Comparison of ENCODE assay signal across 14 cellular contexts in the genomic region with DNA sequence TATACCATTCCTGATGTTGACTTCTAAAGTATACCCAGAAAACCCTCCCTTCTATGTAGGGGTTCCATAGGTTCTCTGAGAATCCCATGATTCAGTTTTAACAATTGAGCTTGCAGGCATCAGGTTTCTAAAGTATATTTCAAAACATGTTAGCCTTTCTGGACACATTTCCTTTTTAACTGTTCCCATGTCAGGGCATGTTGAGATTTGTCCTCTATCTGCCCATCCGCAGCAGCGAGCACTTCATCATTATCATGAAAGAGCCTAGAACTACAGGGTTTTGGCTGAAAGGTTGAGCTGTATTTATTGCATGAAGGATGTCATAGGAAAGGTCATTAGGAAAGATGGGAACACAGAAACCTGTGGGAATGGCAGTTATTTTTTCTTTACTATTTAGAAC.
"Had no signal": no experiment of that assay in that cellular context is flagged by ENCODE, and none has a peak within 500 bp of the region (broad histone marks: within the 10 kb centered on the region; RNA-seq: fewer than 3 reads in every experiment).

No MANE protein-coding gene starts in this region.

- H3K4me3 ChIP-seq: heart left ventricle, left lung, neural progenitor cell, pancreas, SJCRH30, stomach, thoracic aorta had no signal

- H3K27ac ChIP-seq: brain microvascular endothelial cell, left lung, neural progenitor cell, SJCRH30, thoracic aorta had no signal

- H2AFZ ChIP-seq: neural progenitor cell had no signal

- H3K27ac Mint-ChIP-seq: endodermal cell, neural progenitor cell had no signal

- DNase-seq: activated CD4-positive, alpha-beta T cell treated with anti-CD3 and anti-CD28 coated beads for 48 hours; activated naive CD4-positive, alpha-beta T cell treated with anti-CD3 and anti-CD28 coated beads, Interleukin-2, amount 50 U/mL, for 16 hours; amygdala; brain microvascular endothelial cell; endodermal cell; heart left ventricle; left lung; mesendoderm; pancreas; SJCRH30; stimulated activated CD4-positive, alpha-beta T cell treated with anti-CD3 and anti-CD28 coated beads, Interleukin-4, amount 100 ng/mL, for 1 hour; stomach had no signal

- H3K4me1 Mint-ChIP-seq: endodermal cell, neural progenitor cell had no signal

- H3K27me3 ChIP-seq: brain microvascular endothelial cell, heart left ventricle, left lung, neural progenitor cell, pancreas, SJCRH30, stomach had no signal

- H3K4me3 Mint-ChIP-seq: endodermal cell, neural progenitor cell had no signal

- H3K36me3 ChIP-seq: brain microvascular endothelial cell, neural progenitor cell, pancreas, SJCRH30 had no signal

- ATAC-seq: left lung, pancreas had no signal

- H3K4me1 ChIP-seq: left lung, neural progenitor cell, SJCRH30 had no signal

- H3K4me2 ChIP-seq: neural progenitor cell had no signal

- H3K9me3 ChIP-seq: heart left ventricle, left lung, pancreas, SJCRH30, stomach, thoracic aorta had no signal

- H3K9me3 Mint-ChIP-seq: endodermal cell, neural progenitor cell had no signal
